In genomic region chr22:27895600-27895999, GRCh38 we compare ENCODE assay signal across 13 cellular contexts. TPM values are rescaled to one million over a fixed set of nuclear protein-coding genes. Genes with fewer than 3 reads are reported as not detected.
A peak's percentile ranks its signal among the peaks of the same experiment; 100 is the strongest.
DNase-seq lines count a peak whose midpoint lies in the region; ATAC-seq and TF ChIP-seq lines count a peak whose summit lies in the region.
"Had no signal": no experiment of that assay in that cellular context is flagged by ENCODE, and none has a peak within 500 bp of the region (broad histone marks: within the 10 kb centered on the region; RNA-seq: fewer than 3 reads in every experiment).

No MANE protein-coding gene starts in this region.

- H3K27ac Mint-ChIP-seq in mesothelial cell of epicardium, result no peak overlapping the region

- H3K4me1 Mint-ChIP-seq in mesothelial cell of epicardium, result no peaks in the 10 kb centered on the region
- H3K4me1 Mint-ChIP-seq: neural crest cell had no signal

- H3K9me3 Mint-ChIP-seq in mesothelial cell of epicardium, result no peaks in the 10 kb centered on the region
- H3K9me3 Mint-ChIP-seq: neural crest cell had no signal

- TF ChIP-seq CTCF in mesothelial cell of epicardium (IDR thresholded peaks at IDR 0.05; ENCODE audit: unreplicated experiment), result no peak

- DNase-seq in left lobe of liver (ENCODE audit: low spot score) (no peak), mesothelial cell of epicardium (ENCODE audit: low spot score in 2 of 2, unreplicated experiment in 2 of 2) (no peak), CD1c-positive myeloid dendritic cell (ENCODE audit: extremely low spot score) (no peak), AML-193 (lab: John Stamatoyannopoulos, UW) (no peak), AG08396 (ENCODE audit: low spot score) (no peak)
- DNase-seq: EL; NCI-H187 treated with DMSO at 0.1 percent for 48 hours; RPMI8226; stimulated activated CD4-positive, alpha-beta T cell treated with anti-CD3 and anti-CD28 coated beads, Interleukin-4, amount 100 ng/mL, for 24 hours had no signal

- no peak overlapping the region for H3K4me3 Mint-ChIP-seq in mesothelial cell of epicardium
- H3K4me3 Mint-ChIP-seq: neural crest cell had no signal

- H3K27me3 Mint-ChIP-seq in mesothelial cell of epicardium (ENCODE audit: low read depth), result no peaks in the 10 kb centered on the region

- H3K36me3 Mint-ChIP-seq in mesothelial cell of epicardium, result peaks cover 53% of the 10 kb centered on the region

- peak; percentile 91 for ATAC-seq in GM18870 (IDR thresholded peaks at IDR 0.05; ENCODE audit: unreplicated experiment)
- peak; percentile 91 for ATAC-seq in GM21381 (IDR thresholded peaks at IDR 0.05; ENCODE audit: unreplicated experiment)
- peak; percentile 82 for ATAC-seq in HG03095 (IDR thresholded peaks at IDR 0.05; ENCODE audit: unreplicated experiment)
- peak; percentile 45 for ATAC-seq in left lobe of liver

RNA-seq across cellular contexts. Expression of gene PITPNB, which starts 23.5 kb away (rescaled TPM):
- total RNA-seq in left lobe of liver, result 30.6 TPM
- 93.0 to 97.2 TPM (median 96.2 TPM) in 3 replicates for total RNA-seq in mesothelial cell of epicardium
